22 cellular contexts compared by ENCODE assay signal in the genomic region with DNA sequence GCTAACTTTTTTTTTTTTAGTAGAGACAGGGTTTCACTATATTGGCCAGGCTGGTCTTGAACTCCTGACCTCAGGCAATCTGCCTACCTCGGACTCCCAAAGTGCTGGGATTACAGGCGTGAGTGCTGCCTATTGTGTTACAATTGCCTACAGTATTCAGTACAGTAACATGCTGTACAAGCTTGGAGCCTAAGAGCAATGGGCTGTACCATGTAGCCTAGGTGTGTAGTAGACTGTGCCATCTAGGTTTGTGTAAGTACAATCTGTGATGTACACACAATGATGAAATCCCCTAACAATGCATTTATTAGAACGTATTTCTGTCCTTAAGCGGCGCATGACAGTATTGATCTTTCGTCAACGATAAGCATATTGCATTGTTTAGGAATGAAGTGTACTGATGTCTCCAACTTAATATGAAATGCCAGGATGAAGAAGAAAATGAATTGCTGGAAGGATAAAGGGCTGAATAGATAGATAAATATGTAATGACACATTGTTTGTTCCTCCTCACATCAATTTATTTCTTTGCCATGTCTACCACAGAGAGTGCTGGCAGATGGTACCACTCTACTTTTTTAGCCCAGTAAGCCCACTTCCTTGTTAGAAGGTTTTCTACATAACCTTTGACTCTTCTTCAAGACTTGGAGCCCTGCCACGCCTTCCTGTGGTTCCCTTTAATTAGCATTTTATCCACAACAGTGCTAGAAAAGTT.
"Had no signal": no experiment of that assay in that cellular context is flagged by ENCODE, and none has a peak within 500 bp of the region (broad histone marks: within the 10 kb centered on the region; RNA-seq: fewer than 3 reads in every experiment).

No MANE protein-coding gene starts in this region.

- H3K27me3 Mint-ChIP-seq: activated B cell treated with CpG ODN at 0.5 μM for 24 hours; activated naive CD8-positive, alpha-beta T cell treated with anti-CD3 and anti-CD28 coated beads for 36 hours; activated T-helper 17 cell treated with anti-CD3 and anti-CD28 coated beads, Interleukin-2, amount 50 U/mL, for 72 hours had no signal

- H3K4me1 Mint-ChIP-seq: activated B cell treated with CpG ODN at 0.5 μM for 24 hours; activated CD4-positive, alpha-beta T cell treated with anti-CD3 and anti-CD28 coated beads, Interleukin-2, amount 10 ng/mL, durations not matched to agents 24 days and 14 days; activated CD8-positive, alpha-beta memory T cell treated with anti-CD3 and anti-CD28 coated beads, Interleukin-2, amount 10 ng/mL, durations not matched to agents 7 days and 5 days; activated naive CD4-positive, alpha-beta T cell treated with anti-CD3 and anti-CD28 coated beads, Interleukin-2, amount 10 ng/mL, durations not matched to agents 7 days and 5 days; activated T-helper 17 cell treated with anti-CD3 and anti-CD28 coated beads, Interleukin-2, amount 50 U/mL, for 72 hours had no signal

- ATAC-seq: activated CD8-positive, alpha-beta memory T cell treated with anti-CD3 and anti-CD28 coated beads, Interleukin-2, amount 10 ng/mL, durations not matched to agents 7 days and 5 days; activated T-helper 17 cell treated with anti-CD3 and anti-CD28 coated beads, Interleukin-2, amount 50 U/mL, for 72 hours; T-helper 17 cell had no signal

- H3K9me3 Mint-ChIP-seq: activated B cell treated with CpG ODN at 0.5 μM for 24 hours; activated CD4-positive, alpha-beta T cell treated with anti-CD3 and anti-CD28 coated beads, Interleukin-2, amount 10 ng/mL, durations not matched to agents 24 days and 14 days; activated naive CD8-positive, alpha-beta T cell treated with anti-CD3 and anti-CD28 coated beads for 36 hours; activated T-helper 17 cell treated with anti-CD3 and anti-CD28 coated beads, Interleukin-2, amount 50 U/mL, for 72 hours had no signal

- H3K27ac Mint-ChIP-seq: activated B cell treated with CpG ODN at 0.5 μM for 24 hours; activated CD4-positive, alpha-beta T cell treated with anti-CD3 and anti-CD28 coated beads, Interleukin-2, amount 10 ng/mL, durations not matched to agents 24 days and 14 days; activated CD8-positive, alpha-beta memory T cell treated with anti-CD3 and anti-CD28 coated beads, Interleukin-2, amount 10 ng/mL, durations not matched to agents 7 days and 5 days; activated naive CD4-positive, alpha-beta T cell treated with anti-CD3 and anti-CD28 coated beads, Interleukin-2, amount 10 ng/mL, durations not matched to agents 7 days and 5 days; activated naive CD8-positive, alpha-beta T cell treated with anti-CD3 and anti-CD28 coated beads for 36 hours; activated T-helper 17 cell treated with anti-CD3 and anti-CD28 coated beads, Interleukin-2, amount 50 U/mL, for 72 hours; T-helper 17 cell had no signal

- H3K4me3 Mint-ChIP-seq: activated B cell treated with CpG ODN at 0.5 μM for 24 hours; activated CD4-positive, alpha-beta T cell treated with anti-CD3 and anti-CD28 coated beads, Interleukin-2, amount 10 ng/mL, durations not matched to agents 24 days and 14 days; activated CD8-positive, alpha-beta memory T cell treated with anti-CD3 and anti-CD28 coated beads, Interleukin-2, amount 10 ng/mL, durations not matched to agents 7 days and 5 days; activated naive CD4-positive, alpha-beta T cell treated with anti-CD3 and anti-CD28 coated beads, Interleukin-2, amount 10 ng/mL, durations not matched to agents 7 days and 5 days; activated naive CD8-positive, alpha-beta T cell treated with anti-CD3 and anti-CD28 coated beads for 36 hours; activated T-helper 17 cell treated with anti-CD3 and anti-CD28 coated beads, Interleukin-2, amount 50 U/mL, for 72 hours; T-helper 17 cell had no signal

- H3K36me3 Mint-ChIP-seq: activated CD8-positive, alpha-beta memory T cell treated with anti-CD3 and anti-CD28 coated beads, Interleukin-2, amount 10 ng/mL, durations not matched to agents 7 days and 5 days; activated naive CD4-positive, alpha-beta T cell treated with anti-CD3 and anti-CD28 coated beads, Interleukin-2, amount 10 ng/mL, durations not matched to agents 7 days and 5 days; activated naive CD8-positive, alpha-beta T cell treated with anti-CD3 and anti-CD28 coated beads for 36 hours had no signal

- DNase-seq: activated B cell treated with CpG ODN at 0.5 μM for 24 hours; activated CD4-positive, alpha-beta T cell treated with anti-CD3 and anti-CD28 coated beads for 1 hour; activated CD4-positive, alpha-beta T cell treated with anti-CD3 and anti-CD28 coated beads, Interleukin-2, amount 10 ng/mL, durations not matched to agents 24 days and 14 days; activated CD4-positive, alpha-beta T cell treated with anti-CD3 and anti-CD28 coated beads, Interleukin-2, amount 50 U/mL, for 48 hours; activated CD8-positive, alpha-beta memory T cell treated with anti-CD3 and anti-CD28 coated beads, Interleukin-2, amount 10 ng/mL, durations not matched to agents 7 days and 5 days; activated gamma-delta T cell; activated naive CD4-positive, alpha-beta T cell treated with anti-CD3 and anti-CD28 coated beads, Interleukin-2, amount 10 ng/mL, durations not matched to agents 7 days and 5 days; activated naive CD8-positive, alpha-beta T cell treated with anti-CD3 and anti-CD28 coated beads for 36 hours; activated T-cell treated with anti-CD3 and anti-CD28 coated beads, Interleukin-2, amount 50 U/mL, for 48 hours; central memory CD4-positive, alpha-beta T cell; KG1; MV-4-11; NCI-H1092 treated with DMSO at 0.1 percent for 48 hours; NCI-H1417 treated with DMSO at 0.1 percent for 48 hours; NCI-H1694; NCI-H2029; NCI-H2107; NCI-H510A treated with DMSO at 0.1 percent for 48 hours; SHP77 treated with DMSO at 0.1 percent for 48 hours; T-helper 17 cell; T-helper 9 cell had no signal
